Comparison of ENCODE assay signal across 1 cellular context in the genomic region with DNA sequence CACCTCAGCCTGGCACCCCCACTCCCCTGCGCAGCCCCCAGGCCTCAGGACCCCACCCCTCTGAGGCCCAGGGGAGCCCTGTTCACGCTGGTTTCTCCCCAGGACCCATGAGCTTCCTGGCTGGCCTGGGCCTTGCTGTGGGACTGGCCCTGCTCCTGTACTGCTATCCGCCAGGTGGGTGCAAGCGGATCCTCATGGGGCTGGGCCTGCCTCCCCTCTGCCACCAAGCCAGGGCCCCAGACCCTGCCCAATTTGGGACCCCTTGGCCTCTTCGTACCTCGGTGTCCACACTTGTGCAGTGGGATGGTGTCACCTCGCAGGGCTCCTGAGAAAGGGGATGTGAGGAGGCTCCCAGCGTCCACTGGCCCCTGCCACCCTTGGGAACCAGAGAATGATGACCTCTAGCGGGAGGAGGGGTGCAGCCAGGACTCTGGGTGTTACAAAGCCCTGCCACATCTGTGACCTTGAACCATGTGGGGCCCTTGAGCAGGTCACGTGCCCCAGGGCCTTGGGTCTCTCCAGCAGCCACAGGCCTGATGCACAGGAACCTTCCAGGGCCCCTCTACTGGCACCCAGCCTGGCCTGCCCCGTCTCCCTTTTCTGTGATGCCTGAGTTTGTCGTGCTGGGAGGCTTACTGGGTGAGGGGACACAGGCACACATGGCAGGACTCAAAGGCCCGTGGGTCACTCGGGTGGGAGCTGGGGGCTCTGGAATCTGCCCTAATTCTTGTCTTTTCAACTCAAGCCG.
TF ChIP-seq lines count a peak whose summit lies in the region.

No MANE protein-coding gene starts in this region.

TF ChIP-seq in GM23338, 12 proteins besides CTCF, POLR2A, EP300 and RAD21 (continued from another document):
- TF ChIP-seq REST (IDR thresholded peaks at IDR 0.05; ENCODE audit: unreplicated experiment), result no peak
- TF ChIP-seq ZNF462 (CRISPR knock-in tag; IDR thresholded peaks at IDR 0.05), result no peak
- no peak for TF ChIP-seq STAT1 (IDR thresholded peaks at IDR 0.05; ENCODE audit: unreplicated experiment)
- TF ChIP-seq, protein P1, sequence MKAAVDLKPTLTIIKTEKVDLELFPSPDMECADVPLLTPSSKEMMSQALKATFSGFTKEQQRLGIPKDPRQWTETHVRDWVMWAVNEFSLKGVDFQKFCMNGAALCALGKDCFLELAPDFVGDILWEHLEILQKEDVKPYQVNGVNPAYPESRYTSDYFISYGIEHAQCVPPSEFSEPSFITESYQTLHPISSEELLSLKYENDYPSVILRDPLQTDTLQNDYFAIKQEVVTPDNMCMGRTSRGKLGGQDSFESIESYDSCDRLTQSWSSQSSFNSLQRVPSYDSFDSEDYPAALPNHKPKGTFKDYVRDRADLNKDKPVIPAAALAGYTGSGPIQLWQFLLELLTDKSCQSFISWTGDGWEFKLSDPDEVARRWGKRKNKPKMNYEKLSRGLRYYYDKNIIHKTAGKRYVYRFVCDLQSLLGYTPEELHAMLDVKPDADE (IDR thresholded peaks at IDR 0.05), result no peak
- TF ChIP-seq ZNF114 (CRISPR knock-in tag; IDR thresholded peaks at IDR 0.05), result no peak
